In genomic region chr1:12636098-12636950, GRCh38 we compare ENCODE assay signal across 13 cellular contexts. TPM values are rescaled to one million over a fixed set of nuclear protein-coding genes. Genes with fewer than 3 reads are reported as not detected.
DNase-seq lines count a peak whose midpoint lies in the region; ATAC-seq and TF ChIP-seq lines count a peak whose summit lies in the region.
"Had no signal": no experiment of that assay in that cellular context is flagged by ENCODE, and none has a peak within 500 bp of the region (broad histone marks: within the 10 kb centered on the region; RNA-seq: fewer than 3 reads in every experiment).

No MANE protein-coding gene starts in this region.

- H3K9me3 ChIP-seq in testis (no peaks in the 10 kb centered on the region), esophagus squamous epithelium (peaks cover 0 to 22% (median 17%) of the 10 kb centered on the region in 3 donors)

- no peaks in the 10 kb centered on the region for H3K36me3 Mint-ChIP-seq in activated T-helper 2 cell treated with anti-CD3 and anti-CD28 coated beads, Interferon-gamma antibody, Interleukin-2, Interleukin-4, amounts not matched to agents 10 μg/mL and 5 μg/mL and 100 μg/mL, durations not matched to agents 14 hours and 24 hours and 36 hours (ENCODE audit: low read depth)

- H3K4me1 ChIP-seq in testis (peaks cover 6% of the 10 kb centered on the region), esophagus squamous epithelium (peaks cover 0 to 7% (median 0%) of the 10 kb centered on the region in 3 donors)

- H3K4me1 Mint-ChIP-seq in activated T-helper 2 cell treated with anti-CD3 and anti-CD28 coated beads, Interferon-gamma antibody, Interleukin-2, Interleukin-4, amounts not matched to agents 10 μg/mL and 5 μg/mL and 100 μg/mL, durations not matched to agents 14 hours and 24 hours and 36 hours (ENCODE audit: low read depth): peaks cover 3% of the 10 kb centered on the region

- WGBS in testis, 2 donors: 63 to 82% methylated on average over 8 to 15 of the region's 15 CpGs
- 68 to 76% methylated on average over 7 of the region's 15 CpGs for WGBS in esophagus squamous epithelium, 2 donors

- peaks cover 22% of the 10 kb centered on the region for H3K9me3 Mint-ChIP-seq in activated T-helper 2 cell treated with anti-CD3 and anti-CD28 coated beads, Interferon-gamma antibody, Interleukin-2, Interleukin-4, amounts not matched to agents 10 μg/mL and 5 μg/mL and 100 μg/mL, durations not matched to agents 14 hours and 24 hours and 36 hours

- TF ChIP-seq CTCF in testis (IDR thresholded peaks at IDR 0.05) (no peak), esophagus squamous epithelium (IDR thresholded peaks at IDR 0.05) (no peak)

- peaks cover 7% of the 10 kb centered on the region for H3K27me3 Mint-ChIP-seq in activated T-helper 2 cell treated with anti-CD3 and anti-CD28 coated beads, Interferon-gamma antibody, Interleukin-2, Interleukin-4, amounts not matched to agents 10 μg/mL and 5 μg/mL and 100 μg/mL, durations not matched to agents 14 hours and 24 hours and 36 hours (ENCODE audit: low read depth)

- ATAC-seq in GM19328 (IDR thresholded peaks at IDR 0.05; ENCODE audit: unreplicated experiment): no peak
- ATAC-seq in HG03439 (IDR thresholded peaks at IDR 0.05; ENCODE audit: unreplicated experiment): no peak

- no peak overlapping the region for H3K4me3 Mint-ChIP-seq in activated T-helper 2 cell treated with anti-CD3 and anti-CD28 coated beads, Interferon-gamma antibody, Interleukin-2, Interleukin-4, amounts not matched to agents 10 μg/mL and 5 μg/mL and 100 μg/mL, durations not matched to agents 14 hours and 24 hours and 36 hours (ENCODE audit: low read depth)

- H3K27me3 ChIP-seq in testis: no peaks in the 10 kb centered on the region
- peaks cover 0 to 10% (median 0%) of the 10 kb centered on the region in 4 donors for H3K27me3 ChIP-seq in esophagus squamous epithelium

- intact Hi-C loops in testis (cut with DNase I; ENCODE audit: low total_unique reads) (no loop called here), esophagus squamous epithelium (cut with DNase I) (no loop called here)
- intact Hi-C loops in activated T-helper 2 cell treated with anti-CD3 and anti-CD28 coated beads, Interferon-gamma antibody, Interleukin-2, Interleukin-4, amounts not matched to agents 10 μg/mL and 5 μg/mL and 100 μg/mL, durations not matched to agents 14 hours and 24 hours and 36 hours (cut with micrococcal nuclease): no loop called here

- DNase-seq in HS-5 (ENCODE audit: low read depth) (peak; percentile 82), dermis blood vessel endothelial cell (peak; percentile 90), kidney tubule cell (ENCODE audit: low spot score) (peak; percentile 85), testis (peak; percentile 46), esophagus squamous epithelium (lab: John Stamatoyannopoulos, UW) (no peak)
- DNase-seq in activated T-helper 2 cell treated with anti-CD3 and anti-CD28 coated beads, Interferon-gamma antibody, Interleukin-2, Interleukin-4, amounts not matched to agents 10 μg/mL and 5 μg/mL and 100 μg/mL, durations not matched to agents 14 hours and 24 hours and 36 hours (ENCODE audit: low spot score): no peak
- DNase-seq: activated gamma-delta T cell, DMS53, NCI-H1436 treated with DMSO at 0.1 percent for 48 hours, RPMI8226 had no signal

- H3K36me3 ChIP-seq in testis (ENCODE audit: low read depth, missing control alignments) (no peaks in the 10 kb centered on the region), esophagus squamous epithelium (no peaks in the 10 kb centered on the region)

- TF ChIP-seq POLR2A in testis (IDR thresholded peaks at IDR 0.05) (no peak), esophagus squamous epithelium (IDR thresholded peaks at IDR 0.05) (no peak)

- H3K27ac Mint-ChIP-seq in activated T-helper 2 cell treated with anti-CD3 and anti-CD28 coated beads, Interferon-gamma antibody, Interleukin-2, Interleukin-4, amounts not matched to agents 10 μg/mL and 5 μg/mL and 100 μg/mL, durations not matched to agents 14 hours and 24 hours and 36 hours: no peak overlapping the region

- H3K27ac ChIP-seq in testis: no peak overlapping the region
- H3K27ac ChIP-seq in esophagus squamous epithelium: no peak overlapping the region

- H3K4me3 ChIP-seq in testis (no peak overlapping the region), esophagus squamous epithelium (no peak overlapping the region)
- H3K4me3 ChIP-seq: smooth muscle cell had no signal

RNA-seq across cellular contexts. Expression of gene AADACL4, which starts 7.6 kb away (rescaled TPM):
- not detected in 2 replicates for total RNA-seq in dermis blood vessel endothelial cell
- not detected for total RNA-seq in testis
- 0.66 TPM for polyA plus RNA-seq in testis (ENCODE audit: insufficient read depth, low read depth, low replicate concordance)
- total RNA-seq in activated T-helper 2 cell treated with anti-CD3 and anti-CD28 coated beads, Interferon-gamma antibody, Interleukin-2, Interleukin-4, amounts not matched to agents 10 μg/mL and 5 μg/mL and 100 μg/mL, durations not matched to agents 14 hours and 24 hours and 36 hours: not detected in 2 replicates
- total RNA-seq in esophagus squamous epithelium: not detected
- total RNA-seq: smooth muscle cell had no signal
- polyA plus RNA-seq: smooth muscle cell had no signal

RNA-seq across cellular contexts. Expression of gene DHRS3, which starts 18.3 kb away (rescaled TPM):
- 57.1 and 121 TPM in 2 replicates for total RNA-seq in dermis blood vessel endothelial cell
- 10 to 100 TPM; 27.1 to 30.2 TPM for total RNA-seq in testis
- polyA plus RNA-seq in testis (ENCODE audit: insufficient read depth, low read depth, low replicate concordance): 38.7 TPM
- total RNA-seq in activated T-helper 2 cell treated with anti-CD3 and anti-CD28 coated beads, Interferon-gamma antibody, Interleukin-2, Interleukin-4, amounts not matched to agents 10 μg/mL and 5 μg/mL and 100 μg/mL, durations not matched to agents 14 hours and 24 hours and 36 hours: 93.6 and 95.2 TPM in 2 replicates
- 100 to 1,000 TPM in 3 of 4 donors, 10 to 100 TPM in 1; 87.7 to 166 (median 117) TPM for total RNA-seq in esophagus squamous epithelium

Comparison
In these comparisons a context has a peak if more than half of its experiments do, and no peak if none do; other contexts are left out.
1. DNase-seq: peak in HS-5 (single experiment), dermis blood vessel endothelial cell (single experiment), kidney tubule cell (single experiment) and testis (single experiment); none in activated T-helper 2 cell treated with anti-CD3 and anti-CD28 coated beads, Interferon-gamma antibody, Interleukin-2, Interleukin-4, amounts not matched to agents 10 μg/mL and 5 μg/mL and 100 μg/mL, durations not matched to agents 14 hours and 24 hours and 36 hours (single experiment) and esophagus squamous epithelium (single experiment).